ENCODE assay signal across 9 cellular contexts in the genomic region with DNA sequence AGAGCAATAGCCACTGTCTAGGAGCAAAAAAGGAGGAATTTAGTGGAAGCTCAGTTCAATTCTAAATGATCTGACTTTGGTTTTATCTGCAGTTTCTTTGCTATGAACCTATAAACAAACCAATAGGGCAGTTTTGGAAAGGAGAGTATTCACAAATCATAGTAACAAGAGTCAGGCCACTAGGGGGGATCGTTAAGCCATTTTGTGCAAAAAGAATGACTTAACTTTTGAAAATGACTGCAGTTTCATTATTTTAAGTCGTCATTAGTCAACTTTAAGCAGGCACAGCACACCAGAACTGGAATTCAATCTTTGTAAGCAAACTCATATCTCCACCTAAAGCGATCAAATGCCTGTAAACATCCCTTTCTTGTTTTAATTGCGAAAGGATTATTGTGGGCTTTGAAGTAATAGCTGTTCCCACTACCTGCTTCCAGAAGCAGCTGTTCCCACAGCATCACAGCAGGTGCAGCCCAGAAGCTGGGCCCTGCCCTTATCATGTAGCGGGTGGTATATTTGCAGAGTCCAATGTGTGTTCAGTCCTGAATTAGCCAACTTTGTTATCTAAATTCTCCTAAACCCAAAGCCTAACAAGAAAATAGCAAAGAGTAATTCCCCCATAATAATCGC. TPM values are rescaled to one million over a fixed set of nuclear protein-coding genes. Genes with fewer than 3 reads are reported as not detected.
DNase-seq lines count a peak whose midpoint lies in the region; ATAC-seq and TF ChIP-seq lines count a peak whose summit lies in the region.
"Had no signal": no experiment of that assay in that cellular context is flagged by ENCODE, and none has a peak within 500 bp of the region (broad histone marks: within the 10 kb centered on the region; RNA-seq: fewer than 3 reads in every experiment).

No MANE protein-coding gene starts in this region.

- no peaks in the 10 kb centered on the region for H3K36me3 ChIP-seq in ascending aorta

- TF ChIP-seq CTCF in epithelial cell of esophagus (IDR thresholded peaks at IDR 0.05; ENCODE audit: insufficient read depth, low read depth, low read length, missing control alignments), result no peak
- no peak for TF ChIP-seq CTCF in ascending aorta (IDR thresholded peaks at IDR 0.05)

- ATAC-seq in GM18502 (IDR thresholded peaks at IDR 0.05; ENCODE audit: poor library complexity, unreplicated experiment) (peak; percentile 32), GM19397 (IDR thresholded peaks at IDR 0.05; ENCODE audit: unreplicated experiment) (no peak)

- no peaks in the 10 kb centered on the region for H3K4me1 ChIP-seq in ascending aorta

- no peaks in the 10 kb centered on the region for H3K9me3 ChIP-seq in ascending aorta

- peak; percentile 21 for DNase-seq in A172 (ENCODE audit: low spot score)
- DNase-seq in NCI-H748 (lab: John Stamatoyannopoulos, UW; ENCODE audit: unreplicated experiment), result peak; percentile 88
- DNase-seq in epithelial cell of esophagus (ENCODE audit: low read depth), result peak; percentile 22
- no peak for DNase-seq in cerebellar nuclear complex (lab: John Stamatoyannopoulos, UW)
- DNase-seq in ascending aorta (ENCODE audit: low spot score in 2 of 2), result no peak
- DNase-seq in stimulated activated naive CD4-positive, alpha-beta T cell (lab: John Stamatoyannopoulos, UW), result no peak

- no peak overlapping the region for H3K27ac ChIP-seq in ascending aorta

- intact Hi-C loops in ascending aorta (cut with DNase I), result no loop called here

- H3K4me3 ChIP-seq in epithelial cell of esophagus (ENCODE audit: low read length), result no peak overlapping the region
- H3K4me3 ChIP-seq in ascending aorta, result no peak overlapping the region

- H3K27me3 ChIP-seq in ascending aorta, result no peaks in the 10 kb centered on the region

RNA-seq across cellular contexts. Expression of a gene that starts 51.5 kb away (rescaled TPM):
- total RNA-seq in A172 (2014; rRNA removed; shearing (Covaris generic)), result not detected in 2 replicates
- total RNA-seq in ascending aorta, result not detected
- total RNA-seq: glomerular endothelial cell had no signal

RNA-seq across cellular contexts. Expression of a gene that starts 59.2 kb away (rescaled TPM):
- total RNA-seq in A172 (2014; rRNA removed; shearing (Covaris generic)), result 14.8 and 16.3 TPM in 2 replicates
- 2.3 TPM for total RNA-seq in ascending aorta

Comparison
In these comparisons a context has a peak if more than half of its experiments do, and no peak if none do; other contexts are left out.
1. DNase-seq: peak in A172 (single experiment), NCI-H748 (single experiment) and epithelial cell of esophagus (single experiment); none in cerebellar nuclear complex (0 of 2), ascending aorta (0 of 2) and stimulated activated naive CD4-positive, alpha-beta T cell (0 of 6).